In the genomic region with DNA sequence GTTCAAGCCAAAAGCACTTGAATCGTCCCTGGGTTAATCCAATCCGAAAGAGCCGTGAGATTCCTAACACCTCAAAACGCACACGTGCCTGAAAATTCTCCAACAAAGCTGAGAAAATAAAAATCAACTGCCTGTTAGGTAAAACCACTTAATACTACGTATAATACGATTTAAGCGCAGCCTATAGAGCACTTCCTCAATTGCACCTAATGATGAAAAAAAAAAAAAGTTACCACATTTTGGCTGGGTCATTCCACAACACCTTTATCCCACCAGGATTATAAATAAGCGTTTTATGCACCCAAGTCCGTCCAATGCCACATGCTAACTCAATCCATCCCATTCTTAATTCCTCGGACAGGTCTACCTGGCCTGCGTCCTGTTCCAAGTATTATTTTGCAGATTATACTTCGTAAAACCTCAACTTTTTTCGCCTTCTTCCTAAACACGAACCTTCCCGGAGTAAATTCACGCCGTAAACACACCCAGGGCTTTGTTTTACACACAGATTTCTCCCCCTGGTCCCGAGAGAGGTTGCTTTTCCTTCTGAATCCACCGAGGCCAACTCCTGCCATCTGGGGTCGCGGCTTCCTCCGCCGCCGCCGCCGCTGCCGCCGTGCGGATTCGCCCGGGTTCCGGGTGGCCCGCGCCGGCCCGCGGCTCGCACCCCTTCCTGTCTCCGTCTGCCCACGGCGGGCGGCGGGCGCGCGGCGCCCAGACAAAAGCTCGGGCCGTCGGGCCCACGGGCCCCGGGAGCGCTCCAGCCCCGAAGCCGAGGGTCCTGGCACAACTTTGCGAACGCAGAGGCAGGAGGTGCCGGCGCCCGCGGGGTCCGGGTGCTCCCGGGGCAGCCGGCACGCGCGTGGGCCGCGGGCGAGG, we compare ENCODE assay signal across 8 cellular contexts.
DNase-seq lines count a peak whose midpoint lies in the region; ATAC-seq and TF ChIP-seq lines count a peak whose summit lies in the region.

No MANE protein-coding gene starts in this region.

- DNase-seq in NCI-H524 (lab: John Stamatoyannopoulos, UW) (peak; percentile 11 to 18), NCI-H524 treated with DMSO at 0.1 percent for 48 hours (lab: John Stamatoyannopoulos, UW) (no peak), right cardiac atrium (peak; percentile 31 to 65 (median 62)), smooth muscle cell (lab: John Stamatoyannopoulos, UW; ENCODE audit: unreplicated experiment) (no peak), NCI-H2227 treated with DMSO at 0.1 percent for 48 hours (lab: John Stamatoyannopoulos, UW) (no peak)
- DNase-seq in activated effector memory CD4-positive, alpha-beta T cell treated with anti-CD3 and anti-CD28 coated beads, Interleukin-2, amount 50 U/mL, for 16 hours: peak; percentile 83

- H2AFZ ChIP-seq in OCI-LY1 (ENCODE audit: low read length): no peak overlapping the region
- H2AFZ ChIP-seq in smooth muscle cell (ENCODE audit: low read depth): peak overlapping the region; percentile 69

- TF ChIP-seq CTCF in OCI-LY1 (IDR thresholded peaks at IDR 0.05; ENCODE audit: low read length) (peak; percentile 17), smooth muscle cell (IDR thresholded peaks at IDR 0.05; ENCODE audit: borderline replicate concordance, insufficient read depth, poor library complexity, severe bottlenecking) (no peak)

- H3K27ac ChIP-seq in OCI-LY1 (ENCODE audit: low read depth, low read length, poor library complexity, severe bottlenecking) (peak overlapping the region; percentile 68), right cardiac atrium (ENCODE audit: low read length) (no peak overlapping the region), smooth muscle cell (ENCODE audit: low read depth) (peak overlapping the region; percentile 19)

- H3K9ac ChIP-seq in OCI-LY1 (ENCODE audit: low read length): peak overlapping the region; percentile 94
- H3K9ac ChIP-seq in smooth muscle cell (ENCODE audit: low read depth): peak overlapping the region; percentile 29

- intact Hi-C loops in right cardiac atrium (cut with DNase I): no loop called here

- H4K20me1 ChIP-seq in OCI-LY1 (ENCODE audit: insufficient read depth, low read length) (no peaks in the 10 kb centered on the region), smooth muscle cell (ENCODE audit: low read depth) (peaks cover 50% of the 10 kb centered on the region)

- no peaks in the 10 kb centered on the region for H3K9me3 ChIP-seq in OCI-LY1 (ENCODE audit: low read length)
- H3K9me3 ChIP-seq in right cardiac atrium (ENCODE audit: control insufficient read depth, low read length): no peaks in the 10 kb centered on the region
- H3K9me3 ChIP-seq in smooth muscle cell (replicated peaks; ENCODE audit: low read depth): no peaks in the 10 kb centered on the region

- peak; percentile 18 for ATAC-seq in HG02885 (IDR thresholded peaks at IDR 0.05; ENCODE audit: poor library complexity, unreplicated experiment)
- no peak for ATAC-seq in right cardiac atrium

- H3K9me2 ChIP-seq in OCI-LY1 (ENCODE audit: low read depth, low read length): no peaks in the 10 kb centered on the region

- H3K79me2 ChIP-seq in OCI-LY1 (ENCODE audit: insufficient read depth, low read length) (peaks cover 45% of the 10 kb centered on the region), smooth muscle cell (ENCODE audit: low read depth) (peaks cover 43% of the 10 kb centered on the region)

- H3K4me1 ChIP-seq in OCI-LY1 (ENCODE audit: insufficient read depth, low read length, severe bottlenecking) (peaks cover 24% of the 10 kb centered on the region), right cardiac atrium (ENCODE audit: control insufficient read depth, insufficient read depth, low read length) (no peaks in the 10 kb centered on the region), smooth muscle cell (ENCODE audit: low read depth) (peaks cover 8% of the 10 kb centered on the region)

- 11% methylated on average over 71 of the region's 71 CpGs for WGBS in right cardiac atrium
- WGBS in smooth muscle cell (ENCODE audit: low lambda C conversion rate): 12% methylated on average over 65 of the region's 71 CpGs

- H3F3A ChIP-seq in OCI-LY1 (ENCODE audit: insufficient read depth, low read length): no peaks in the 10 kb centered on the region
- H3F3A ChIP-seq in smooth muscle cell (ENCODE audit: low read depth): peaks cover 8% of the 10 kb centered on the region

- H3K36me3 ChIP-seq in OCI-LY1 (ENCODE audit: insufficient read depth, low read length): peaks cover 16% of the 10 kb centered on the region
- no peaks in the 10 kb centered on the region for H3K36me3 ChIP-seq in smooth muscle cell (ENCODE audit: low read depth)

- H3K27me3 ChIP-seq in OCI-LY1 (ENCODE audit: insufficient read depth, low read length): no peaks in the 10 kb centered on the region
- H3K27me3 ChIP-seq in right cardiac atrium (ENCODE audit: control insufficient read depth, insufficient read depth): no peaks in the 10 kb centered on the region
- no peaks in the 10 kb centered on the region for H3K27me3 ChIP-seq in smooth muscle cell (ENCODE audit: low read depth)

- H3K4me2 ChIP-seq in OCI-LY1 (ENCODE audit: low read length) (peak overlapping the region; percentile 90), smooth muscle cell (peak overlapping the region; percentile 84)

- H3K4me3 ChIP-seq in OCI-LY1 (ENCODE audit: low read depth, low read length, poor library complexity, severe bottlenecking) (peak overlapping the region; percentile 82), right cardiac atrium (ENCODE audit: low read length) (peak overlapping the region; percentile 94), smooth muscle cell (peak overlapping the region; percentile 63)

Comparison
In these comparisons a context has a peak if more than half of its experiments do, and no peak if none do; other contexts are left out.
1. DNase-seq: peak in NCI-H524 (2 of 2), activated effector memory CD4-positive, alpha-beta T cell treated with anti-CD3 and anti-CD28 coated beads, Interleukin-2, amount 50 U/mL, for 16 hours (single experiment) and right cardiac atrium (3 of 3); none in NCI-H524 treated with DMSO at 0.1 percent for 48 hours (single experiment), smooth muscle cell (single experiment) and NCI-H2227 treated with DMSO at 0.1 percent for 48 hours (single experiment).
2. Peak in every context shown above with its lines, with median percentiles within 50 percentile points of each other: H3K4me3 ChIP-seq.